ENCODE assay signal across 8 cellular contexts in genomic region chr7:73683916-73684693, GRCh38. TPM values are rescaled to one million over a fixed set of nuclear protein-coding genes. Genes with fewer than 3 reads are reported as not detected.
DNase-seq lines count a peak whose midpoint lies in the region; TF ChIP-seq lines count a peak whose summit lies in the region.

No MANE protein-coding gene starts in this region.

- H3K9me3 ChIP-seq in ES-I3 (ENCODE audit: control insufficient read depth, insufficient read depth, low read length) = no peaks in the 10 kb centered on the region
- H3K9me3 ChIP-seq in Karpas-422 (ENCODE audit: low read length) = no peaks in the 10 kb centered on the region

- H3K9me2 ChIP-seq in Karpas-422 (replicated peaks; ENCODE audit: insufficient read depth, low read length) = no peaks in the 10 kb centered on the region

- no peak for TF ChIP-seq CTCF in coronary artery (IDR thresholded peaks at IDR 0.05)

- peaks cover 73% of the 10 kb centered on the region for H3K79me2 ChIP-seq in Karpas-422 (ENCODE audit: low read length)

- H3K27ac ChIP-seq in Karpas-422 (ENCODE audit: low read length) = peak overlapping the region; percentile 24; the same call in 1 of the 2 replicates
- peak overlapping the region; percentile 53 to 90 for H3K27ac ChIP-seq in coronary artery

- H4K20me1 ChIP-seq in Karpas-422 (ENCODE audit: insufficient read depth, low read depth, low read length) = no peaks in the 10 kb centered on the region; the same call in 1 of the 2 replicates

- in situ Hi-C loops in G401 (cut with HindIII; ENCODE audit: low sequenced_read_pairs) = no loop called here

- DNase-seq in Karpas-422 = no peak
- DNase-seq in coronary artery (ENCODE audit: low spot score) = no peak
- DNase-seq in myocyte (ENCODE audit: low read depth) = peak; percentile 26
- DNase-seq in activated gamma-delta T cell (lab: John Stamatoyannopoulos, UW) = no peak
- DNase-seq in NCI-H526 treated with DMSO at 0.1 percent for 48 hours (lab: John Stamatoyannopoulos, UW) = no peak
- DNase-seq in COLO829 (ENCODE audit: low spot score) = no peak
- no peak for DNase-seq in G401 (ENCODE audit: low spot score)

- peak overlapping the region; percentile 99 for H3K9ac ChIP-seq in ES-I3 (ENCODE audit: low read depth, low read length)
- H3K9ac ChIP-seq in Karpas-422 (ENCODE audit: low read length) = peak overlapping the region; percentile 99

- peak overlapping the region; percentile 98 for H2AFZ ChIP-seq in Karpas-422 (ENCODE audit: low read length)

- H3K4me3 ChIP-seq in Karpas-422 (ENCODE audit: low read length) (peak overlapping the region; percentile 100), coronary artery (peak overlapping the region; percentile 90)

- peaks cover under 1% of the 10 kb centered on the region for H3K36me3 ChIP-seq in ES-I3 (ENCODE audit: insufficient read depth, low read length)
- H3K36me3 ChIP-seq in Karpas-422 (ENCODE audit: insufficient read depth, low read length) = peaks cover 14% of the 10 kb centered on the region; the same call in 1 of the 2 replicates

- no peaks in the 10 kb centered on the region for H3K27me3 ChIP-seq in Karpas-422 (ENCODE audit: low read length)

- H3K4me1 ChIP-seq in ES-I3 (ENCODE audit: insufficient read depth, low read length) (peaks cover 9% of the 10 kb centered on the region; the same call in 1 of the 2 replicates), Karpas-422 (ENCODE audit: low read length) (peaks cover 25% of the 10 kb centered on the region)

- H3K4me2 ChIP-seq in Karpas-422 (ENCODE audit: low read depth, low read length, poor library complexity, severe bottlenecking) = peak overlapping the region; percentile 91

RNA-seq across cellular contexts. Expression of gene BUD23, which starts 0.7 kb away (rescaled TPM):
- 41.9 and 85.9 TPM in 2 replicates for total RNA-seq in Karpas-422 (2014; rRNA removed; shearing (Covaris generic); ENCODE audit: low replicate concordance)
- 79.6 and 81.0 TPM in 2 replicates for total RNA-seq in myocyte
- 126 TPM for polyA plus RNA-seq in myocyte (2012)
- 203 and 204 TPM in 2 replicates for total RNA-seq in G401 (2014; rRNA removed; shearing (Covaris generic))

RNA-seq across cellular contexts. Expression of gene DNAJC30, which starts 0.9 kb away (rescaled TPM):
- total RNA-seq in Karpas-422 (2014; rRNA removed; shearing (Covaris generic); ENCODE audit: low replicate concordance) = 1.3 and 6.1 TPM in 2 replicates
- total RNA-seq in myocyte = 4.9 and 6.1 TPM in 2 replicates
- 16.8 TPM for polyA plus RNA-seq in myocyte (2012)
- 12.4 and 19.6 TPM in 2 replicates for total RNA-seq in G401 (2014; rRNA removed; shearing (Covaris generic))

RNA-seq across cellular contexts. Expression of gene VPS37D, which starts 16.5 kb away (rescaled TPM):
- total RNA-seq in Karpas-422 (2014; rRNA removed; shearing (Covaris generic); ENCODE audit: low replicate concordance) = not detected in 2 replicates
- total RNA-seq in myocyte = 5.7 and 6.1 TPM in 2 replicates
- 4.3 TPM for polyA plus RNA-seq in myocyte (2012)
- 8.3 and 9.8 TPM in 2 replicates for total RNA-seq in G401 (2014; rRNA removed; shearing (Covaris generic))

RNA-seq across cellular contexts. Expression of gene STX1A, which starts 35.4 kb away (rescaled TPM):
- total RNA-seq in Karpas-422 (2014; rRNA removed; shearing (Covaris generic); ENCODE audit: low replicate concordance) = 3.7 and 5.5 TPM in 2 replicates
- 19.3 and 21.6 TPM in 2 replicates for total RNA-seq in myocyte
- polyA plus RNA-seq in myocyte (2012) = 11.2 TPM
- total RNA-seq in G401 (2014; rRNA removed; shearing (Covaris generic)) = 2.5 and 6.5 TPM in 2 replicates

RNA-seq across cellular contexts. Expression of gene ABHD11, which starts 54.5 kb away (rescaled TPM):
- total RNA-seq in Karpas-422 (2014; rRNA removed; shearing (Covaris generic); ENCODE audit: low replicate concordance) = 14.3 and 18.3 TPM in 2 replicates
- 11.7 and 16.4 TPM in 2 replicates for total RNA-seq in myocyte
- polyA plus RNA-seq in myocyte (2012) = 17.1 TPM
- 34.2 and 41.1 TPM in 2 replicates for total RNA-seq in G401 (2014; rRNA removed; shearing (Covaris generic))
